Comparison of ENCODE assay signal across 9 cellular contexts in the genomic region with DNA sequence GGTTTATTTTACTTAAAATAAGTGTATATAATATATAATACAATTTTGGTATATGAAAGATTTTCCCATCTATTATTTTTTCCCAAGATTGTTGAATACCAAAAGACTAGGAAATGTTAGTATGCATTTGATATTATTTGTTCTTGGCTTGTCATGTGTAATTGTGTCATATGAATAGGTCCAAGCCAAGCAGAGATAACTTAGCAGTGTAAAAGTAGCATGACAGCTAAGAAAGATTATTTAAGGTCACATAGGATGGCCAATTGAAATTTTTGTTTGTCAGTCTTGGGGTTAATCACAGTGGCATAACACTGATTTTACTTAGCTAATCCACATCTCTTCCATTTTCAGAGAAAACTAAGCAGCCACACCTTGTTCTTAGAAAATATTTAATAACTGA. TPM values are rescaled to one million over a fixed set of nuclear protein-coding genes. Genes with fewer than 3 reads are reported as not detected.
"Had no signal": no experiment of that assay in that cellular context is flagged by ENCODE, and none has a peak within 500 bp of the region (broad histone marks: within the 10 kb centered on the region; RNA-seq: fewer than 3 reads in every experiment).

No MANE protein-coding gene starts in this region.

- DNase-seq: GM23248, GOT3, H7, HFFc6 had no signal

- H3K4me3 ChIP-seq: GM23248, HAP-1 had no signal

- ATAC-seq: HCT116, HepG2 had no signal

- H3K9ac ChIP-seq: GM23248 had no signal

- H3K36me3 ChIP-seq: HAP-1 had no signal

- H2AFZ ChIP-seq: GM23248 had no signal

- H3K9me3 ChIP-seq: HAP-1 had no signal

- H3K27ac ChIP-seq: GM23248, HL-60 had no signal

- H3K4me1 ChIP-seq: HAP-1 had no signal

RNA-seq across cellular contexts. Expression of gene RSPO3, which starts 38.8 kb away (rescaled TPM):
- total RNA-seq: H7, HepG2, HFFc6 had no signal
- polyA plus RNA-seq: HepG2, IgD-negative memory B cell had no signal
